9 cellular contexts compared by ENCODE assay signal in genomic region chr14:103334644-103335603, GRCh38. TPM values are rescaled to one million over a fixed set of nuclear protein-coding genes. Genes with fewer than 3 reads are reported as not detected.
DNase-seq lines count a peak whose midpoint lies in the region; ATAC-seq, FAIRE-seq and TF ChIP-seq lines count a peak whose summit lies in the region.
"Had no signal": no experiment of that assay in that cellular context is flagged by ENCODE, and none has a peak within 500 bp of the region (broad histone marks: within the 10 kb centered on the region; RNA-seq: fewer than 3 reads in every experiment).

No MANE protein-coding gene starts in this region.

- H3K9ac ChIP-seq in HUES48 (ENCODE audit: low read depth, low read length): peak overlapping the region; percentile 99
- peak overlapping the region; percentile 99 for H3K9ac ChIP-seq in astrocyte (ENCODE audit: low read length)

- H3K4me2 ChIP-seq in astrocyte (ENCODE audit: low read length): peak overlapping the region; percentile 86
- H3K4me2 ChIP-seq in hepatocyte: peak overlapping the region; percentile 84

- peak in 1 of 2 donors; percentile 2 for TF ChIP-seq POLR2A in uterus (IDR thresholded peaks at IDR 0.05)

- H4K20me1 ChIP-seq in astrocyte (ENCODE audit: insufficient read depth, low read length) (peaks cover 52% of the 10 kb centered on the region), hepatocyte (ENCODE audit: insufficient read depth, poor library complexity, severe bottlenecking) (peaks cover 53% of the 10 kb centered on the region)

- peak overlapping the region; percentile 99 for H3K27ac ChIP-seq in CD4-positive, alpha-beta T cell (ENCODE audit: low read depth, low read length)
- H3K27ac ChIP-seq in HUES48 (ENCODE audit: low read depth, low read length) (peak overlapping the region; percentile 95), astrocyte (ENCODE audit: low read depth, low read length) (peak overlapping the region; percentile 98), hepatocyte (peak overlapping the region; percentile 99), uterus (peak overlapping the region; percentile 98 to 100)

- CTCF ChIA-PET in CD4-positive, alpha-beta T cell (lab: Charles Lee): interaction anchor here (0.6 to 1.5 kb wide), 4 partner anchors 50 to 56 kb away, joined by 3 to 8 read pairs (median 4); partner anchors contain the start of gene MARK3

- H3K4me1 Mint-ChIP-seq in CD4-positive, alpha-beta T cell (ENCODE audit: low read depth): peaks cover 58% of the 10 kb centered on the region
- peaks cover 30% of the 10 kb centered on the region for H3K4me1 Mint-ChIP-seq in T-helper 2 cell treated with Interferon-gamma antibody and Interleukin-4, amounts not matched to agents 5 μg/mL and 100 μg/mL, for 36 hours (ENCODE audit: low read depth)
- peaks cover 24% of the 10 kb centered on the region for H3K4me1 Mint-ChIP-seq in astrocyte (ENCODE audit: low read depth, unreplicated experiment)

- 1% methylated on average over 52 of the region's 97 CpGs for WGBS in hepatocyte (ENCODE audit: low lambda C conversion rate, missing lambda C conversion rate)

- no peak for FAIRE-seq in astrocyte (lab: Jason Lieb, UNC)
- FAIRE-seq: colon had no signal

- H3K4me1 ChIP-seq in HUES48 (ENCODE audit: control insufficient read depth, insufficient read depth, low read length) (peaks cover 15% of the 10 kb centered on the region), astrocyte (ENCODE audit: insufficient read depth, low read length) (peaks cover 12% of the 10 kb centered on the region), hepatocyte (ENCODE audit: insufficient read depth) (peaks cover 18% of the 10 kb centered on the region), uterus (peaks cover 0 to 11% of the 10 kb centered on the region in 2 donors)

- H3K27me3 Mint-ChIP-seq in CD4-positive, alpha-beta T cell: peaks cover 4% of the 10 kb centered on the region
- peaks cover 5% of the 10 kb centered on the region for H3K27me3 Mint-ChIP-seq in T-helper 2 cell treated with Interferon-gamma antibody and Interleukin-4, amounts not matched to agents 5 μg/mL and 100 μg/mL, for 36 hours (ENCODE audit: low read depth)
- H3K27me3 Mint-ChIP-seq in astrocyte (ENCODE audit: low read depth, unreplicated experiment): no peaks in the 10 kb centered on the region

- peak overlapping the region; percentile 100 for H3K4me3 Mint-ChIP-seq in CD4-positive, alpha-beta T cell
- H3K4me3 Mint-ChIP-seq in T-helper 2 cell treated with Interferon-gamma antibody and Interleukin-4, amounts not matched to agents 5 μg/mL and 100 μg/mL, for 36 hours: peak overlapping the region; percentile 88
- peak overlapping the region; percentile 93 for H3K4me3 Mint-ChIP-seq in astrocyte (ENCODE audit: unreplicated experiment)

- H3K79me2 ChIP-seq in astrocyte (ENCODE audit: insufficient read depth, low read length) (peaks cover 58% of the 10 kb centered on the region), hepatocyte (peaks cover 72% of the 10 kb centered on the region)

- no peak for TF ChIP-seq CTCF in CD4-positive, alpha-beta T cell (IDR thresholded peaks at IDR 0.05)
- TF ChIP-seq CTCF in GM20000 (IDR thresholded peaks at IDR 0.05; ENCODE audit: extremely low read depth, missing control alignments) (no peak), astrocyte (IDR thresholded peaks at IDR 0.05; ENCODE audit: insufficient read depth, low read depth, low read length) (no peak), hepatocyte (IDR thresholded peaks at IDR 0.05; ENCODE audit: poor library complexity) (no peak), uterus (IDR thresholded peaks at IDR 0.05) (no peak)

- peak; percentile 27 for ATAC-seq in CD4-positive, alpha-beta T cell (ENCODE audit: poor library complexity)

- H3K27me3 ChIP-seq in CD4-positive, alpha-beta T cell (ENCODE audit: control insufficient read depth, insufficient read depth, low read length): no peaks in the 10 kb centered on the region
- H3K27me3 ChIP-seq in HUES48 (ENCODE audit: control insufficient read depth, insufficient read depth, low read length) (no peaks in the 10 kb centered on the region), astrocyte (ENCODE audit: insufficient read depth, low read length) (no peaks in the 10 kb centered on the region), hepatocyte (no peaks in the 10 kb centered on the region), uterus (no peaks in the 10 kb centered on the region)

- POLR2A ChIA-PET in CD4-positive, alpha-beta T cell (lab: Charles Lee): interaction anchor here (0.8 to 3.7 kb wide), 13 partner anchors 10 to 1965 kb away, joined by 3 to 51 read pairs (median 4); partner anchors contain the start of genes BAG5, MARK3, XRCC3 and ZBTB42

- peak overlapping the region; percentile 100 for H3K27ac Mint-ChIP-seq in CD4-positive, alpha-beta T cell
- peak overlapping the region; percentile 85 for H3K27ac Mint-ChIP-seq in T-helper 2 cell treated with Interferon-gamma antibody and Interleukin-4, amounts not matched to agents 5 μg/mL and 100 μg/mL, for 36 hours
- peak overlapping the region; percentile 67 for H3K27ac Mint-ChIP-seq in astrocyte (ENCODE audit: unreplicated experiment)

- H2AFZ ChIP-seq in astrocyte (ENCODE audit: low read depth, low read length): no peak overlapping the region
- no peak overlapping the region for H2AFZ ChIP-seq in hepatocyte

- H3K4me3 ChIP-seq in HUES48 (ENCODE audit: low read depth, low read length): peak overlapping the region; percentile 85
- peak overlapping the region; percentile 96 for H3K4me3 ChIP-seq in astrocyte (ENCODE audit: insufficient read depth, low read depth, low read length)
- peak overlapping the region; percentile 95 for H3K4me3 ChIP-seq in hepatocyte
- peak overlapping the region; percentile 67 to 99 for H3K4me3 ChIP-seq in uterus

- peaks cover 58% of the 10 kb centered on the region for H3K36me3 Mint-ChIP-seq in CD4-positive, alpha-beta T cell (ENCODE audit: low read depth)
- peaks cover 52% of the 10 kb centered on the region for H3K36me3 Mint-ChIP-seq in T-helper 2 cell treated with Interferon-gamma antibody and Interleukin-4, amounts not matched to agents 5 μg/mL and 100 μg/mL, for 36 hours (ENCODE audit: low read depth)
- peaks cover 27% of the 10 kb centered on the region for H3K36me3 Mint-ChIP-seq in astrocyte (ENCODE audit: low read depth, unreplicated experiment)

- no peaks in the 10 kb centered on the region for H3K9me3 ChIP-seq in CD4-positive, alpha-beta T cell (ENCODE audit: control insufficient read depth, low read length)
- no peaks in the 10 kb centered on the region for H3K9me3 ChIP-seq in HUES48 (ENCODE audit: control insufficient read depth, insufficient read depth, low read length)
- H3K9me3 ChIP-seq in astrocyte (ENCODE audit: insufficient read depth, low read depth, low read length): no peaks in the 10 kb centered on the region
- H3K9me3 ChIP-seq in hepatocyte (ENCODE audit: low read depth): no peaks in the 10 kb centered on the region
- H3K9me3 ChIP-seq in uterus: no peaks in the 10 kb centered on the region

- H3K36me3 ChIP-seq in HUES48 (ENCODE audit: control insufficient read depth, insufficient read depth, low read length) (peaks cover 49% of the 10 kb centered on the region), astrocyte (ENCODE audit: insufficient read depth, low read length) (peaks cover 44% of the 10 kb centered on the region), hepatocyte (replicated peaks; ENCODE audit: insufficient read depth, low read depth) (peaks cover 13% of the 10 kb centered on the region), uterus (no peaks in the 10 kb centered on the region)

- intact Hi-C loops in CD4-positive, alpha-beta T cell (cut with DNase I, micrococcal nuclease): loop anchor here (1.0 to 10.0 kb wide), 7 partner anchors 50 to 1033 kb away; partner anchors contain the start of genes CINP (in 1 of the 2), MARK3 (in 1 of the 2), RCOR1 (in 1 of the 2) and TDRD9 (in 1 of the 2)
- intact Hi-C loops in uterus (cut with DNase I; ENCODE audit: low total_unique reads): no loop called here

- DNase-seq in CD4-positive, alpha-beta T cell: peak; percentile 33 to 80 (median 70)
- DNase-seq in GM20000 (ENCODE audit: low spot score) (peak; percentile 77), astrocyte (ENCODE audit: low read depth) (peak; percentile 63), hepatocyte (ENCODE audit: low spot score) (peak; percentile 90), renal cortical epithelial cell (ENCODE audit: low read depth) (peak; percentile 57), uterus (peak; percentile 75 to 80)
- peak; percentile 87 for DNase-seq in T-helper 2 cell treated with Interferon-gamma antibody and Interleukin-4, amounts not matched to agents 5 μg/mL and 100 μg/mL, for 36 hours (ENCODE audit: low spot score)

- no peaks in the 10 kb centered on the region for H3K9me2 ChIP-seq in hepatocyte (replicated peaks; ENCODE audit: insufficient read depth)

- no peaks in the 10 kb centered on the region for H3K9me3 Mint-ChIP-seq in CD4-positive, alpha-beta T cell
- no peaks in the 10 kb centered on the region for H3K9me3 Mint-ChIP-seq in T-helper 2 cell treated with Interferon-gamma antibody and Interleukin-4, amounts not matched to agents 5 μg/mL and 100 μg/mL, for 36 hours
- H3K9me3 Mint-ChIP-seq in astrocyte (ENCODE audit: unreplicated experiment): no peaks in the 10 kb centered on the region

RNA-seq across cellular contexts. Expression of gene EIF5, which starts 0.9 kb away (rescaled TPM):
- 100 to 1,000 TPM; 658 TPM for total RNA-seq in CD4-positive, alpha-beta T cell
- total RNA-seq in astrocyte (330 and 337 TPM in 2 replicates), hepatocyte (151 and 161 TPM in 2 replicates), renal cortical epithelial cell (117 and 173 TPM in 2 replicates), uterus (100 to 1,000 TPM in 2 of 4 donors, 10 to 100 TPM in 2; 66.5 to 159 (median 113) TPM)
- 331 and 355 TPM in 2 replicates for polyA plus RNA-seq in hepatocyte

RNA-seq across cellular contexts. Expression of gene MARK3, which starts 50.3 kb away (rescaled TPM):
- 100 to 1,000 TPM; 107 TPM for total RNA-seq in CD4-positive, alpha-beta T cell
- 111 and 124 TPM in 2 replicates for total RNA-seq in astrocyte
- 59.2 and 71.7 TPM in 2 replicates for total RNA-seq in hepatocyte
- 56.3 and 76.7 TPM in 2 replicates for polyA plus RNA-seq in hepatocyte
- total RNA-seq in renal cortical epithelial cell: 68.8 and 100 TPM in 2 replicates
- 100 to 1,000 TPM in 2 of 4 donors, 10 to 100 TPM in 2; 50.7 to 111 (median 89.1) TPM for total RNA-seq in uterus

Comparison
In these comparisons a context has a peak if more than half of its experiments do, and no peak if none do; other contexts are left out.
1. Peak in every context shown above with its lines: DNase-seq, ATAC-seq, H3K4me3 ChIP-seq and H3K27ac ChIP-seq.